10 cellular contexts compared by ENCODE assay signal in the genomic region with DNA sequence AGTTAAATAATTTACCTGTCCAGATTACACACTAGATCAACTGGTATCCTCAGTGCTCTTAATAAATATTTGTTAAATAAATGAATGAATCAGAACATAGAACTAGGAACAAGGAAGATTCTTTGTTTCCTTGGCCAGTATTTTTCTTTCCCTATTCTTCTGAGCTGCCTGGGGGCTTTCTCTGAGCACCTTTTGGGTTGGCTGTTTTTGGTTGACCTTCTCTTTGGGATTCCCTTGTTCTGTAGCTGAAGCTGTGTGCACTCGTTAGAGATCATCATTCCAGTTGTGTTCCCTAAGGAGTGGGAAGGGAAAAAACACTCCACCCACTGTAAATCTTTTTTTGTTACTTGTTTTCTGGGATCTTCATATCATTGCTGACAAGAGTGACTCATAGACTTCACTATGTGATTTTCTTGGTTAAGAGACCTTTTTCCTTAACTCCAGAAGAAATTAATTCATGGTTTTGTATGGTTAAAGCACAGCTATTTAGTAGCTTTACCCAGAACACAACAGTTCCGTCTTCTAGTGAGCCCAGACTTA.
DNase-seq lines count a peak whose midpoint lies in the region; ATAC-seq, FAIRE-seq and TF ChIP-seq lines count a peak whose summit lies in the region.
"Had no signal": no experiment of that assay in that cellular context is flagged by ENCODE, and none has a peak within 500 bp of the region (broad histone marks: within the 10 kb centered on the region; RNA-seq: fewer than 3 reads in every experiment).

No MANE protein-coding gene starts in this region.

- H4K20me1 ChIP-seq in PC-3 (ENCODE audit: low read length) = no peaks in the 10 kb centered on the region

- H3F3A ChIP-seq in PC-3 (ENCODE audit: low read length, unreplicated experiment) = no peaks in the 10 kb centered on the region

- no peaks in the 10 kb centered on the region for H3K36me3 ChIP-seq in PC-3 (ENCODE audit: low read depth, low read length)
- H3K36me3 ChIP-seq in small intestine (ENCODE audit: control insufficient read depth in 2 of 2, insufficient read depth in 2 of 2, low read length in 2 of 2) = no peaks in the 10 kb centered on the region

- H3K27ac Mint-ChIP-seq in Calu3 (ENCODE audit: unreplicated experiment) (peak overlapping the region; percentile 8), T-cell (peak overlapping the region; percentile 87 to 92)

- no peak overlapping the region for H2AFZ ChIP-seq in PC-3 (ENCODE audit: low read length)

- H3K4me3 Mint-ChIP-seq in Calu3 (ENCODE audit: low read depth, unreplicated experiment) (no peak overlapping the region), T-cell (no peak overlapping the region)

- ATAC-seq in T-cell (replicated peaks in 1 of 4) (no peak), PC-3 (no peak)

- H3K4me3 ChIP-seq in fibroblast of the aortic adventitia (ENCODE audit: low read depth, low read length) (no peak overlapping the region), skeletal muscle cell (ENCODE audit: low read depth, low read length) (no peak overlapping the region), PC-3 (ENCODE audit: low read length) (no peak overlapping the region), small intestine (ENCODE audit: low read depth in 1 of 2, low read length in 2 of 2) (no peak overlapping the region)

- H3K4me1 ChIP-seq in PC-3 (ENCODE audit: insufficient read depth, low read length) = peaks cover 13% of the 10 kb centered on the region
- peaks cover 0 to 12% of the 10 kb centered on the region in 2 donors for H3K4me1 ChIP-seq in small intestine (ENCODE audit: control insufficient read depth in 2 of 2, insufficient read depth in 1 of 2, low read depth in 1 of 2, low read length in 1 of 2)

- BruUV-seq in Calu3 (replicated peaks; lab: Mats Ljungman, UMichigan) (no TSS peak), PC-3 (replicated peaks; lab: Mats Ljungman, UMichigan) (no TSS peak)

- no peak overlapping the region for H3K4me2 ChIP-seq in PC-3 (ENCODE audit: low read length)

- H3K36me3 Mint-ChIP-seq in Calu3 (ENCODE audit: insufficient read depth, unreplicated experiment) (no peaks in the 10 kb centered on the region), T-cell (peaks cover 26% of the 10 kb centered on the region)

- no peaks in the 10 kb centered on the region for H3K9me2 ChIP-seq in PC-3 (replicated peaks; ENCODE audit: low read length)

- DNase-seq in Calu3 = no peak
- no peak for DNase-seq in T-cell
- DNase-seq in fibroblast of the aortic adventitia (ENCODE audit: low read depth) = peak; percentile 79
- DNase-seq in skeletal muscle cell (ENCODE audit: low read depth) = peak; percentile 77
- DNase-seq in GM20000 (ENCODE audit: low spot score) = no peak
- no peak for DNase-seq in PC-3
- no peak for DNase-seq in posterior cingulate gyrus
- DNase-seq in small intestine = no peak
- DNase-seq: DMS53, NCI-H345 had no signal

- H3K27me3 Mint-ChIP-seq in Calu3 (ENCODE audit: unreplicated experiment) (no peaks in the 10 kb centered on the region), T-cell (no peaks in the 10 kb centered on the region)

- no peaks in the 10 kb centered on the region for H3K9me3 Mint-ChIP-seq in Calu3 (ENCODE audit: low read depth, unreplicated experiment)
- H3K9me3 Mint-ChIP-seq in T-cell = no peaks in the 10 kb centered on the region

- FAIRE-seq in small intestine (lab: Jason Lieb, UNC) = no peak

- 71 to 92% (median 87%) methylated on average over 2 of the region's 2 CpGs for WGBS in small intestine, 3 donors

- H3K9ac ChIP-seq in PC-3 (ENCODE audit: low read length) = no peak overlapping the region

- H3K27ac ChIP-seq in PC-3 (ENCODE audit: low read length) = no peak overlapping the region
- H3K27ac ChIP-seq in small intestine (ENCODE audit: low read depth in 1 of 2, low read length in 1 of 2) = no peak overlapping the region

- TF ChIP-seq CTCF in Calu3 (IDR thresholded peaks at IDR 0.05; ENCODE audit: unreplicated experiment) (no peak), fibroblast of the aortic adventitia (IDR thresholded peaks at IDR 0.05; ENCODE audit: insufficient read depth, low read length) (no peak), GM20000 (IDR thresholded peaks at IDR 0.05; ENCODE audit: extremely low read depth, missing control alignments) (no peak), PC-3 (conservative IDR thresholded peaks at IDR 0.05; ENCODE audit: low read depth, low read length) (no peak)

- H3K9me3 ChIP-seq in PC-3 (ENCODE audit: low read length) (no peaks in the 10 kb centered on the region), small intestine (ENCODE audit: control insufficient read depth, low read depth) (no peaks in the 10 kb centered on the region)

- H3K27me3 ChIP-seq in PC-3 (ENCODE audit: low read length) (no peaks in the 10 kb centered on the region), small intestine (ENCODE audit: control insufficient read depth in 2 of 2, insufficient read depth in 2 of 2, low read length in 2 of 2) (no peaks in the 10 kb centered on the region)

- H3K79me2 ChIP-seq in PC-3 (ENCODE audit: low read length) = no peaks in the 10 kb centered on the region

- intact Hi-C loops in Calu3 (cut with micrococcal nuclease; ENCODE audit: unreplicated experiment) = no loop called here
- intact Hi-C loops in PC-3 (cut with micrococcal nuclease) = no loop called here
- intact Hi-C loops in posterior cingulate gyrus (cut with DNase I) = no loop called here

- POLR2A ChIA-PET in T-cell (lab: Charles Lee) (no interaction called here), PC-3 (lab: Charles Lee; ENCODE audit: unreplicated experiment) (no interaction called here)

- H3K4me1 Mint-ChIP-seq in Calu3 (ENCODE audit: low read depth, unreplicated experiment) (peaks cover 22% of the 10 kb centered on the region), T-cell (peaks cover 89 to 92% (median 91%) of the 10 kb centered on the region in 3 donors)

- CTCF ChIA-PET in Calu3 (lab: Charles Lee) (interaction anchor here (1.4 kb wide), 1 partner anchor 85 kb away, joined by 5 read pairs; a partner anchor contains a TSS), T-cell (lab: Charles Lee) (interaction anchor here in 1 of 2 donors (1.5 kb wide), 1 partner anchor 13 kb away, joined by 5 read pairs; no protein-coding TSS in a partner anchor), PC-3 (lab: Charles Lee) (no interaction called here)

Comparison
In these comparisons a context has a peak if more than half of its experiments do, and no peak if none do; other contexts are left out.
1. DNase-seq: peak in fibroblast of the aortic adventitia (single experiment) and skeletal muscle cell (single experiment); none in Calu3 (single experiment), T-cell (0 of 34), GM20000 (single experiment), PC-3 (single experiment), posterior cingulate gyrus (0 of 10) and small intestine (single experiment).